Comparison of ENCODE assay signal across 12 cellular contexts in genomic region chr1:61640531-61641125, GRCh38.
DNase-seq lines count a peak whose midpoint lies in the region; ATAC-seq and TF ChIP-seq lines count a peak whose summit lies in the region.
"Had no signal": no experiment of that assay in that cellular context is flagged by ENCODE, and none has a peak within 500 bp of the region (broad histone marks: within the 10 kb centered on the region; RNA-seq: fewer than 3 reads in every experiment).

No MANE protein-coding gene starts in this region.

- ATAC-seq in sciatic nerve (peak; percentile 43), GM19467 (IDR thresholded peaks at IDR 0.05; ENCODE audit: unreplicated experiment) (no peak), HG02571 (IDR thresholded peaks at IDR 0.05; ENCODE audit: unreplicated experiment) (no peak)
- ATAC-seq: SK-N-SH treated with all-trans-retinoic acid at 6 μM for 48 hours had no signal

- TF ChIP-seq CTCF in esophagus muscularis mucosa (IDR thresholded peaks at IDR 0.05), result no peak

- 52% methylated on average over 9 of the region's 13 CpGs for WGBS in esophagus muscularis mucosa

- H3K27me3 ChIP-seq in esophagus muscularis mucosa, result peaks cover 0 to 3% (median 0%) of the 10 kb centered on the region in 4 donors

- H3K4me3 ChIP-seq in esophagus muscularis mucosa, result peak overlapping the region in 1 of 4 donors; percentile 32

- H3K9me3 ChIP-seq in esophagus muscularis mucosa, result no peaks in the 10 kb centered on the region

- TF ChIP-seq POLR2A in esophagus muscularis mucosa (IDR thresholded peaks at IDR 0.05; ENCODE audit: low read depth), result no peak

- peak; percentile 22 for DNase-seq in COR-L47 (lab: John Stamatoyannopoulos, UW)
- DNase-seq in NCI-H2029 treated with DMSO at 0.1 percent for 48 hours (lab: John Stamatoyannopoulos, UW), result peak; percentile 99
- DNase-seq in esophagus muscularis mucosa (ENCODE audit: extremely low spot score), result no peak
- DNase-seq in sciatic nerve (ENCODE audit: low spot score), result peak; percentile 57
- DNase-seq in GDM1 (lab: John Stamatoyannopoulos, UW), result no peak
- DNase-seq in ecto neural progenitor cell (ENCODE audit: low spot score), result no peak
- DNase-seq: CD8-positive, alpha-beta memory T cell; H7; NCI-H524 had no signal

- no peak for TF ChIP-seq EP300 in esophagus muscularis mucosa (IDR thresholded peaks at IDR 0.05)

- H3K4me1 ChIP-seq in esophagus muscularis mucosa, result peaks cover 15 to 66% (median 51%) of the 10 kb centered on the region in 4 donors

- intact Hi-C loops in esophagus muscularis mucosa (cut with DNase I) (loop anchor here (5.0 to 10.0 kb wide), 3 partner anchors 188 to 593 kb away; no protein-coding TSS in a partner anchor), sciatic nerve (cut with DNase I) (no loop called here)

- H3K27ac ChIP-seq in esophagus muscularis mucosa (replicated peaks in 1 of 4), result peak overlapping the region; percentile 76 to 85 (median 79)

- H3K36me3 ChIP-seq in esophagus muscularis mucosa, result no peaks in the 10 kb centered on the region

Comparison
In these comparisons a context has a peak if more than half of its experiments do, and no peak if none do; other contexts are left out.
1. DNase-seq: peak in COR-L47 (single experiment), NCI-H2029 treated with DMSO at 0.1 percent for 48 hours (single experiment) and sciatic nerve (single experiment); none in esophagus muscularis mucosa (single experiment), GDM1 (single experiment) and ecto neural progenitor cell (single experiment).